In the genomic region with DNA sequence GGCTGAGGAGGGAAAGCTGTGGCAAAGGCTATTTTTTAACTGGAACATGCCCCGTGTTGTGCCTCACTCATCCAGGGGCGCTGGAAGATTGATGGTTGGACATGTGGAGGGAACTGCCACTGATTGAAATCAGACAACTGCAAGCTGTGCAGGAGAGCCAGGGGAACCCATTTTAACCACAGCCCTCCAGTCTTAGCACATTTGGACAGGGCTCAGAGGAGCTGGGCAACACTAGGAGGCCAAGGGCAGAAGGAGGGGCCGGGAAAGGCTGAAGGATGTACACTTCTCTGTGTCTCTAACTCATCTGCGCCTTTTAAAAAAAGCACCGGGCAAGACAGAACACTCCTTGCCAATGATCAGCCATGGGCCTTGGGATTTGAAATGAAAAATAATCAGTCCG, we compare ENCODE assay signal across 15 cellular contexts.
A peak's percentile ranks its signal among the peaks of the same experiment; 100 is the strongest.
DNase-seq lines count a peak whose midpoint lies in the region; ATAC-seq and TF ChIP-seq lines count a peak whose summit lies in the region.
"Had no signal": no experiment of that assay in that cellular context is flagged by ENCODE, and none has a peak within 500 bp of the region (broad histone marks: within the 10 kb centered on the region; RNA-seq: fewer than 3 reads in every experiment).

No MANE protein-coding gene starts in this region.

- H3K27me3 ChIP-seq in H9 (ENCODE audit: insufficient read depth, low read length) = no peaks in the 10 kb centered on the region
- no peaks in the 10 kb centered on the region for H3K27me3 ChIP-seq in adrenal gland
- no peaks in the 10 kb centered on the region for H3K27me3 ChIP-seq in sigmoid colon
- no peaks in the 10 kb centered on the region for H3K27me3 ChIP-seq in mesendoderm (ENCODE audit: insufficient read depth, low read length, poor library complexity)
- H3K27me3 ChIP-seq: Peyer's patch had no signal

- intact Hi-C loops in adrenal gland (cut with DNase I) = no loop called here
- intact Hi-C loops in sigmoid colon (cut with DNase I) = no loop called here

- H4K20me1 ChIP-seq in H9 (ENCODE audit: control insufficient read depth, insufficient read depth, insufficient read length) = no peaks in the 10 kb centered on the region

- H3K27me3 Mint-ChIP-seq in H9 (ENCODE audit: low read depth) = no peaks in the 10 kb centered on the region
- H3K27me3 Mint-ChIP-seq: dendritic cell treated with granulocyte-macrophage colony-stimulating factor and Interleukin-4, amounts not matched to agents 40 ng/mL and 50 ng/mL, for 4 days had no signal

- no peak overlapping the region for H3K4me3 ChIP-seq in adrenal gland
- H3K4me3 ChIP-seq in sigmoid colon = no peak overlapping the region
- H3K4me3 ChIP-seq in mesendoderm (ENCODE audit: low read length) = no peak overlapping the region
- H3K4me3 ChIP-seq: Peyer's patch had no signal

- no peak overlapping the region for H3K9ac ChIP-seq in H9 (ENCODE audit: extremely low read depth, insufficient read length, low read length)
- H3K9ac ChIP-seq in mesendoderm (ENCODE audit: low read length) = no peak overlapping the region

- no peak overlapping the region for H3K4me2 ChIP-seq in H9 (ENCODE audit: insufficient read depth, insufficient read length, low read length)
- no peak overlapping the region for H3K4me2 ChIP-seq in mesendoderm (ENCODE audit: low read length)

- H3T11ph ChIP-seq in H9 (ENCODE audit: low read length) = no peak overlapping the region

- H2BK12ac ChIP-seq in H9 (ENCODE audit: insufficient read length, low read depth, low read length) = no peak overlapping the region

- no CpG with 5 or more reads among the region's 6 CpGs for WGBS in H9 (ENCODE audit: extremely low coverage, insufficient read length, low lambda C conversion rate)
- WGBS in adrenal gland, 4 donors = 40 to 46% (median 43%) methylated on average over 5 to 6 of the region's 6 CpGs
- 79 to 82% methylated on average over 6 of the region's 6 CpGs for WGBS in sigmoid colon, 2 donors
- WGBS in mesendoderm (ENCODE audit: extremely low coverage, insufficient coverage, low lambda C conversion rate) = no CpG with 5 or more reads among the region's 6 CpGs

- TF ChIP-seq POLR2A in adrenal gland (IDR thresholded peaks at IDR 0.05) (peak in 1 of 2 donors; percentile 46), sigmoid colon (IDR thresholded peaks at IDR 0.05) (no peak)

- H3K4ac ChIP-seq in H9 (ENCODE audit: low read depth, low read length) = no peak overlapping the region
- no peak overlapping the region for H3K4ac ChIP-seq in mesendoderm (ENCODE audit: low read depth, low read length)

- H2AK5ac ChIP-seq in H9 (ENCODE audit: insufficient read length, low read length) = no peak overlapping the region
- no peak overlapping the region for H2AK5ac ChIP-seq in mesendoderm (ENCODE audit: low read length)

- H3K9me3 Mint-ChIP-seq in H9 = no peaks in the 10 kb centered on the region
- H3K9me3 Mint-ChIP-seq: dendritic cell treated with granulocyte-macrophage colony-stimulating factor and Interleukin-4, amounts not matched to agents 40 ng/mL and 50 ng/mL, for 4 days; naive thymus-derived CD8-positive, alpha-beta T cell had no signal

- H4K8ac ChIP-seq in H9 (replicated peaks; ENCODE audit: insufficient read length, low read depth, low read length) (no peak overlapping the region), mesendoderm (ENCODE audit: low read depth, low read length) (no peak overlapping the region)

- no peak for ATAC-seq in GM19324 (IDR thresholded peaks at IDR 0.05; ENCODE audit: low FRiP score, unreplicated experiment)
- ATAC-seq: naive thymus-derived CD8-positive, alpha-beta T cell had no signal

- H3K23ac ChIP-seq in H9 (ENCODE audit: insufficient read length, low read depth, low read length) (no peak overlapping the region), mesendoderm (ENCODE audit: low read length) (no peak overlapping the region)

- H3K79me1 ChIP-seq in H9 (ENCODE audit: insufficient read depth, low read depth, low read length, poor library complexity, severe bottlenecking) = no peaks in the 10 kb centered on the region
- no peaks in the 10 kb centered on the region for H3K79me1 ChIP-seq in mesendoderm (ENCODE audit: low read length)

- H3K36me3 Mint-ChIP-seq in H9 (ENCODE audit: insufficient read depth in 1 of 3, low read depth in 3 of 3) = no peaks in the 10 kb centered on the region
- H3K36me3 Mint-ChIP-seq: naive thymus-derived CD8-positive, alpha-beta T cell had no signal

- H2BK20ac ChIP-seq in H9 (ENCODE audit: low read depth, low read length, poor library complexity, severe bottlenecking) = no peak overlapping the region

- H3K79me2 ChIP-seq in H9 (ENCODE audit: insufficient read depth, low read length) = no peaks in the 10 kb centered on the region
- H3K79me2 ChIP-seq in mesendoderm (ENCODE audit: control insufficient read depth, insufficient read depth, low read length) = no peaks in the 10 kb centered on the region

- no peak overlapping the region for H3K4me3 Mint-ChIP-seq in H9
- H3K4me3 Mint-ChIP-seq: dendritic cell treated with granulocyte-macrophage colony-stimulating factor and Interleukin-4, amounts not matched to agents 40 ng/mL and 50 ng/mL, for 4 days; naive thymus-derived CD8-positive, alpha-beta T cell had no signal

- no peak overlapping the region for H3K14ac ChIP-seq in H9 (ENCODE audit: insufficient read depth, low read length)

- H4K5ac ChIP-seq in H9 (ENCODE audit: insufficient read length, low read depth, low read length) = no peak overlapping the region
- no peak overlapping the region for H4K5ac ChIP-seq in mesendoderm (ENCODE audit: low read length)

- H3K4me1 Mint-ChIP-seq in H9 = 0 out of 4 replicates have a peak, but pooled peaks cover 0 to 7% of the 10 kb centered on the region in 2 experiments

- H2BK120ac ChIP-seq in H9 (ENCODE audit: low read depth, low read length, poor library complexity, severe bottlenecking) (no peak overlapping the region), mesendoderm (ENCODE audit: low read depth, low read length) (no peak overlapping the region)

- H3K18ac ChIP-seq in H9 (ENCODE audit: insufficient read length, low read depth, low read length) = no peak overlapping the region
- H3K18ac ChIP-seq in mesendoderm (ENCODE audit: low read length) = no peak overlapping the region

- TF ChIP-seq CTCF in H9 (conservative IDR thresholded peaks at IDR 0.05) (no peak), adrenal gland (IDR thresholded peaks at IDR 0.05) (no peak), sigmoid colon (IDR thresholded peaks at IDR 0.05) (no peak)

- H3K36me3 ChIP-seq in adrenal gland (replicated peaks in 1 of 2) (no peaks in the 10 kb centered on the region), sigmoid colon (no peaks in the 10 kb centered on the region), mesendoderm (ENCODE audit: control insufficient read depth, insufficient read depth, low read length) (no peaks in the 10 kb centered on the region)
- H3K36me3 ChIP-seq: Peyer's patch had no signal

- H3K9me3 ChIP-seq in H9 (ENCODE audit: control insufficient read depth, low read depth, low read length) (no peaks in the 10 kb centered on the region), adrenal gland (replicated peaks in 1 of 3) (no peaks in the 10 kb centered on the region), sigmoid colon (no peaks in the 10 kb centered on the region)
- H3K9me3 ChIP-seq: Caco-2, Peyer's patch had no signal

- no peak overlapping the region for H2BK15ac ChIP-seq in H9 (ENCODE audit: low read depth, low read length)
- H2BK15ac ChIP-seq in mesendoderm (replicated peaks; ENCODE audit: low read depth) = no peak overlapping the region

- no peak overlapping the region for H2AFZ ChIP-seq in H9 (ENCODE audit: low read length)

- H3K4me1 ChIP-seq in H9 (ENCODE audit: insufficient read depth, low read length) (no peaks in the 10 kb centered on the region), adrenal gland (replicated peaks in 1 of 2) (peaks cover 12 to 31% of the 10 kb centered on the region in 2 donors), sigmoid colon (peaks cover 0 to 27% (median 20%) of the 10 kb centered on the region in 4 donors), mesendoderm (ENCODE audit: control insufficient read depth, low read depth, low read length) (no peaks in the 10 kb centered on the region)
- H3K4me1 ChIP-seq: Caco-2, Peyer's patch had no signal

- H3K27ac Mint-ChIP-seq in H9 = peak overlapping the region in 2 of 3 experiments; percentile 16 to 27; a peak in 1 of 7 replicates
- H3K27ac Mint-ChIP-seq: dendritic cell treated with granulocyte-macrophage colony-stimulating factor and Interleukin-4, amounts not matched to agents 40 ng/mL and 50 ng/mL, for 4 days; naive thymus-derived CD8-positive, alpha-beta T cell had no signal

- no peak overlapping the region for H2BK5ac ChIP-seq in H9 (ENCODE audit: insufficient read length, low read length)
- H2BK5ac ChIP-seq in mesendoderm (ENCODE audit: low read length) = no peak overlapping the region

- H4K91ac ChIP-seq in H9 (ENCODE audit: insufficient read length, low read depth, low read length) = no peak overlapping the region

- H3K23me2 ChIP-seq in H9 (ENCODE audit: insufficient read length, low read depth, low read length, poor library complexity, severe bottlenecking) = no peaks in the 10 kb centered on the region

- H3K56ac ChIP-seq in H9 (ENCODE audit: insufficient read length, low read depth, low read length) (no peak overlapping the region), mesendoderm (ENCODE audit: low read length) (no peak overlapping the region)

- H3K27ac ChIP-seq in H9 (ENCODE audit: insufficient read length, low read depth, low read length) = no peak overlapping the region
- H3K27ac ChIP-seq in adrenal gland = peak overlapping the region in 4 of 5 donors; percentile 36 to 66 (median 58)
- H3K27ac ChIP-seq in sigmoid colon = peak overlapping the region in 3 of 4 donors; percentile 9 to 50 (median 15)
- no peak overlapping the region for H3K27ac ChIP-seq in mesendoderm (ENCODE audit: low read depth, low read length)
- H3K27ac ChIP-seq: Peyer's patch had no signal

- no peak for TF ChIP-seq EP300 in sigmoid colon (IDR thresholded peaks at IDR 0.05)

- no peak for DNase-seq in H9
- peak; percentile 55 to 81 (median 72) for DNase-seq in adrenal gland
- peak; percentile 63 for DNase-seq in islet precursor cell
- DNase-seq in sigmoid colon = no peak
- no peak for DNase-seq in MV-4-11 (lab: John Stamatoyannopoulos, UW)
- no peak for DNase-seq in mesendoderm
- DNase-seq: activated CD4-positive, alpha-beta T cell treated with anti-CD3 and anti-CD28 coated beads, Interleukin-2, amount 50 U/mL, for 4 hours; activated naive CD4-positive, alpha-beta T cell treated with anti-CD3 and anti-CD28 coated beads, Interleukin-2, amount 50 U/mL, for 16 hours; activated T-cell treated with anti-CD3 and anti-CD28 coated beads, Interleukin-2, amount 50 U/mL, for 1 hour; Caco-2; naive thymus-derived CD8-positive, alpha-beta T cell; Peyer's patch; stimulated activated CD4-positive, alpha-beta T cell treated with anti-CD3 and anti-CD28 coated beads, Interleukin-1b, Interleukin-23, amount 100 ng/mL, for 48 hours had no signal

Comparison
In these comparisons a context has a peak if more than half of its experiments do, and no peak if none do; other contexts are left out.
1. DNase-seq: peak in adrenal gland (7 of 7) and islet precursor cell (single experiment); none in H9 (single experiment), sigmoid colon (single experiment), MV-4-11 (single experiment) and mesendoderm (single experiment).
2. H3K27ac ChIP-seq: peak in adrenal gland (4 of 5) and sigmoid colon (3 of 4); none in H9 (single experiment) and mesendoderm (single experiment).